8 cellular contexts compared by ENCODE assay signal in genomic region chrX:130165181-130165702, GRCh38. TPM values are rescaled to one million over a fixed set of nuclear protein-coding genes. Genes with fewer than 3 reads are reported as not detected.
DNase-seq lines count a peak whose midpoint lies in the region; ATAC-seq and TF ChIP-seq lines count a peak whose summit lies in the region.

No MANE protein-coding gene starts in this region.

- peaks cover 1% of the 10 kb centered on the region for H3K4me1 ChIP-seq in mesenchymal stem cell (ENCODE audit: control insufficient read depth, insufficient read depth, low read depth, low read length)
- H3K4me1 ChIP-seq in transverse colon: peaks cover 0 to 14% (median 3%) of the 10 kb centered on the region in 4 donors

- TF ChIP-seq EP300 in transverse colon (IDR thresholded peaks at IDR 0.05; ENCODE audit: low read depth): no peak

- peak overlapping the region; percentile 60 for H4K8ac ChIP-seq in mesenchymal stem cell (ENCODE audit: low read length)

- WGBS in mesenchymal stem cell: under 1% methylated on average over 25 of the region's 32 CpGs
- 53% methylated on average over 30 of the region's 32 CpGs; no CpG with 5 or more reads in 1 of the 2 donors for WGBS in transverse colon (ENCODE audit: low coverage in 1 of 2), 2 donors

- H2AFZ ChIP-seq in mesenchymal stem cell (ENCODE audit: low read depth, low read length): no peak overlapping the region

- no peaks in the 10 kb centered on the region for H3K79me1 ChIP-seq in mesenchymal stem cell (replicated peaks; ENCODE audit: low read length, poor library complexity, severe bottlenecking)

- peak overlapping the region in 1 of 2 experiments; percentile 53 for H3K14ac ChIP-seq in mesenchymal stem cell (ENCODE audit: low read length in 2 of 2)

- peak overlapping the region in 1 of 2 experiments; percentile 15 for H2BK12ac ChIP-seq in mesenchymal stem cell (ENCODE audit: low read length in 2 of 2)

- in situ Hi-C loops in transverse colon (cut with MboI; ENCODE audit: low pct_ligation_motif_present in 1 of 4, low pct_unique_long_range_greater_than_20kb in 1 of 4, low sequenced_read_pairs in 3 of 4): no loop called here

- H3K9ac ChIP-seq in mesenchymal stem cell (ENCODE audit: low read length): peak overlapping the region; percentile 85

- H2AK5ac ChIP-seq in mesenchymal stem cell (ENCODE audit: low read length, severe bottlenecking): no peak overlapping the region

- H2BK120ac ChIP-seq in mesenchymal stem cell (ENCODE audit: low read depth, low read length): no peak overlapping the region

- no peak for ATAC-seq in HG03280 (IDR thresholded peaks at IDR 0.05; ENCODE audit: unreplicated experiment)
- ATAC-seq in GM18868 (IDR thresholded peaks at IDR 0.05; ENCODE audit: unreplicated experiment): no peak

- peak overlapping the region; percentile 35 for H2BK5ac ChIP-seq in mesenchymal stem cell (ENCODE audit: low read depth, low read length, poor library complexity, severe bottlenecking)

- DNase-seq in GM03348 (ENCODE audit: low spot score) (peak; percentile 26), LNCaP clone FGC (ENCODE audit: low read depth) (peak; percentile 19), caudate nucleus (lab: John Stamatoyannopoulos, UW) (peak in 16 of 61 donors; percentile 4 to 68 (median 48)), mesenchymal stem cell (no peak), transverse colon (no peak), HuH-7.5 (ENCODE audit: low spot score) (no peak)

- peak overlapping the region; percentile 66 for H3K4me2 ChIP-seq in mesenchymal stem cell (ENCODE audit: low read length, poor library complexity, severe bottlenecking)

- H3K27ac ChIP-seq in caudate nucleus (ENCODE audit: low read depth, low read length) (peak overlapping the region; percentile 76), mesenchymal stem cell (ENCODE audit: low read length, poor library complexity, severe bottlenecking) (peak overlapping the region; percentile 84), transverse colon (peak overlapping the region; percentile 89 to 94 (median 90))

- H3K9me3 ChIP-seq in mesenchymal stem cell (ENCODE audit: control insufficient read depth, low read length): no peaks in the 10 kb centered on the region
- H3K9me3 ChIP-seq in transverse colon: no peaks in the 10 kb centered on the region

- H3K36me3 ChIP-seq in mesenchymal stem cell (ENCODE audit: control insufficient read depth in 1 of 2, insufficient read depth in 2 of 2, low read depth in 1 of 2, low read length in 2 of 2) (no peaks in the 10 kb centered on the region), transverse colon (no peaks in the 10 kb centered on the region)

- peak overlapping the region; percentile 43 for H4K91ac ChIP-seq in mesenchymal stem cell (ENCODE audit: low read length)

- no peak overlapping the region for H3K23ac ChIP-seq in mesenchymal stem cell (ENCODE audit: low read length in 2 of 2)

- TF ChIP-seq CTCF in LNCaP clone FGC (IDR thresholded peaks at IDR 0.05; ENCODE audit: control insufficient read depth, extremely low read depth, insufficient read depth) (no peak), transverse colon (IDR thresholded peaks at IDR 0.05) (no peak)

- no peak for TF ChIP-seq POLR2A in transverse colon (IDR thresholded peaks at IDR 0.05)

- no peak overlapping the region for H3K4ac ChIP-seq in mesenchymal stem cell (ENCODE audit: low read depth in 1 of 2, low read length in 2 of 2)

- H3K4me3 ChIP-seq in LNCaP clone FGC (ENCODE audit: low read depth, low read length) (peak overlapping the region; percentile 74), mesenchymal stem cell (ENCODE audit: insufficient read depth in 1 of 2, low read depth in 1 of 2, low read length in 2 of 2) (peak overlapping the region; percentile 77 to 81), transverse colon (peak overlapping the region; percentile 53 to 77 (median 60))

- peak overlapping the region in 1 of 2 experiments; percentile 67 for H3K18ac ChIP-seq in mesenchymal stem cell (ENCODE audit: low read depth in 1 of 2, low read length in 2 of 2)

- intact Hi-C loops in transverse colon (cut with DNase I; ENCODE audit: low total_unique reads): no loop called here

- H2BK15ac ChIP-seq in mesenchymal stem cell (ENCODE audit: low read depth, poor library complexity, severe bottlenecking): no peak overlapping the region

- peaks cover 0 to 10% of the 10 kb centered on the region in 2 experiments for H3K27me3 ChIP-seq in mesenchymal stem cell (ENCODE audit: control insufficient read depth in 1 of 2, insufficient read depth in 1 of 2, low read length in 2 of 2)
- no peaks in the 10 kb centered on the region for H3K27me3 ChIP-seq in transverse colon

RNA-seq across cellular contexts. Expression of gene AIFM1, which starts 0.4 kb away (rescaled TPM):
- 34.2 TPM for polyA plus RNA-seq in mesenchymal stem cell (2013, experiment 1 of 2)
- 34.5 TPM for polyA plus RNA-seq in mesenchymal stem cell (2013, experiment 2 of 2)
- 10 to 100 TPM in 3 of 4 donors, 1 to 10 TPM in 1; 5.6 to 39.5 (median 28.1) TPM for total RNA-seq in transverse colon

RNA-seq across cellular contexts. Expression of gene RAB33A, which starts 6.5 kb away (rescaled TPM):
- 4.6 TPM for polyA plus RNA-seq in mesenchymal stem cell (2013, experiment 1 of 2)
- 4.7 TPM for polyA plus RNA-seq in mesenchymal stem cell (2013, experiment 2 of 2)
- total RNA-seq in transverse colon: 1 to 10 TPM in 1 of 4 donors, under 1 TPM in 2, not detected in 1; 0.79 to 6.2 (median 0.82) TPM

RNA-seq across cellular contexts. Expression of gene ELF4, which starts 54.9 kb away (rescaled TPM):
- 21.0 TPM for polyA plus RNA-seq in mesenchymal stem cell (2013, experiment 1 of 2)
- 20.8 TPM for polyA plus RNA-seq in mesenchymal stem cell (2013, experiment 2 of 2)
- 10 to 100 TPM; 20.1 to 56.1 (median 44.2) TPM for total RNA-seq in transverse colon

Comparison
In these comparisons a context has a peak if more than half of its experiments do, and no peak if none do; other contexts are left out.
1. DNase-seq: peak in GM03348 (single experiment) and LNCaP clone FGC (single experiment); none in mesenchymal stem cell (single experiment), transverse colon (single experiment) and HuH-7.5 (single experiment).
2. Peak in every context shown above with its lines, with median percentiles within 50 percentile points of each other: H3K4me3 ChIP-seq and H3K27ac ChIP-seq.